ENCODE assay signal across 24 cellular contexts in the genomic region with DNA sequence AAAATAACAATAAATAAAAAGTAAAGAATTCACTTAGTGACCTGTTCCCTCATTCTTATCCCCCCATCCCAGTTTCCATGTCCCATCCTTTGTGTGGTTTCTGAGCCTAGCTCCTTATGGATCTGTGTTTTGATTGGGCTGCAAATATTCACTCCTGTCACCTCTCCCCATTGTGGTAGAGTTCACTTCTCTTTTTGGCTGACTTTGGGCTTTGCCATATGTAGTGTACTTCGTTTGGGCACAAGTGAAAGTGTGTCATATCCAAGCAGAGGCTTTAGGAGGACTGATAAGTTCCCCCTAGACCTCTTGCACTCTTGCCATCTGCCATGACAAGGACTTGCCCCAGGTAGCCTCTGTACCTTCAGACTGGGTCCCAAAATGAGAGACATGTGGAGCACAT. TPM values are rescaled to one million over a fixed set of nuclear protein-coding genes. Genes with fewer than 3 reads are reported as not detected.
DNase-seq lines count a peak whose midpoint lies in the region; ATAC-seq, FAIRE-seq and TF ChIP-seq lines count a peak whose summit lies in the region.
"Had no signal": no experiment of that assay in that cellular context is flagged by ENCODE, and none has a peak within 500 bp of the region (broad histone marks: within the 10 kb centered on the region; RNA-seq: fewer than 3 reads in every experiment).

No MANE protein-coding gene starts in this region.

- no peak for TF ChIP-seq POLR2A in NB4 (IDR thresholded peaks at IDR 0.05; ENCODE audit: extremely low read depth, insufficient read length)
- no peak for TF ChIP-seq POLR2A in GM12878 (IDR thresholded peaks at IDR 0.05; ENCODE audit: low read depth, low read length)

- no peak overlapping the region for H3K4me3 Mint-ChIP-seq in activated T-cell treated with anti-CD3 and anti-CD28 coated beads, Interleukin-2, amount 50 U/mL, for 72 hours
- H3K4me3 Mint-ChIP-seq: CD4-positive, CD25-positive, alpha-beta regulatory T cell had no signal

- H3K4me3 ChIP-seq in NB4 (ENCODE audit: low read depth, low read length) (no peak overlapping the region), GM12878 (no peak overlapping the region), small intestine (ENCODE audit: low read depth in 1 of 2, low read length in 2 of 2) (no peak overlapping the region), SK-N-SH (ENCODE audit: low read depth in 2 of 2, low read length in 1 of 2) (no peak overlapping the region)
- H3K4me3 ChIP-seq: SJCRH30 had no signal

- no peaks in the 10 kb centered on the region for H3K9me2 ChIP-seq in SK-N-SH

- FAIRE-seq in GM12878 (lab: Jason Lieb, UNC) (no peak), small intestine (lab: Jason Lieb, UNC) (no peak)

- DNase-seq in SIG-M5 treated with dmso at 0.1 percent for 504 hours (lab: John Stamatoyannopoulos, UW; ENCODE audit: unreplicated experiment) (peak; percentile 64), SIG-M5 (lab: John Stamatoyannopoulos, UW) (no peak), NB4 (ENCODE audit: low read depth) (peak; percentile 43), GM12878 (ENCODE audit: low read depth, low spot score) (no peak), small intestine (no peak), SK-N-SH (no peak)
- DNase-seq in activated T-cell treated with anti-CD3 and anti-CD28 coated beads, Interleukin-2, amount 50 U/mL, for 72 hours = no peak
- DNase-seq: CD4-positive, CD25-positive, alpha-beta regulatory T cell; COR-L47; DMS 273 treated with DMSO at 0.1 percent for 48 hours; GF-D8; NCI-H1092 treated with DMSO at 0.1 percent for 48 hours; NCI-H146; NCI-H2029 treated with DMSO at 0.1 percent for 48 hours; NCI-H2171 treated with DMSO at 0.1 percent for 48 hours; NCI-H446; NCI-H526 treated with DMSO at 0.1 percent for 48 hours; PC-3; SJCRH30; SW 1271 had no signal

- H3K36me3 ChIP-seq in GM12878 (ENCODE audit: control insufficient read depth in 2 of 2, insufficient read depth in 2 of 2, low read length in 1 of 2) (no peaks in the 10 kb centered on the region), small intestine (ENCODE audit: control insufficient read depth in 2 of 2, insufficient read depth in 2 of 2, low read length in 2 of 2) (no peaks in the 10 kb centered on the region), SK-N-SH (replicated peaks in 1 of 2; ENCODE audit: control insufficient read depth in 1 of 2, insufficient read depth in 2 of 2, low read length in 1 of 2) (no peaks in the 10 kb centered on the region)
- H3K36me3 ChIP-seq: SJCRH30 had no signal

- H3F3A ChIP-seq in SK-N-SH (replicated peaks; ENCODE audit: insufficient read depth) = no peaks in the 10 kb centered on the region

- TF ChIP-seq CTCF in NB4 (IDR thresholded peaks at IDR 0.05; ENCODE audit: low read depth, low read length) = no peak
- no peak for TF ChIP-seq CTCF in GM12878 (IDR thresholded peaks at IDR 0.05 in 2 of 3, conservative IDR thresholded peaks at IDR 0.05 in 1 of 3; ENCODE audit: control insufficient read depth in 2 of 3, extremely low read depth in 1 of 3, insufficient read depth in 1 of 3, low read depth in 3 of 3, low read length in 3 of 3)
- TF ChIP-seq CTCF in SK-N-SH (IDR thresholded peaks at IDR 0.05) = no peak

- 0% methylated on average over 1 of the region's 1 CpG for WGBS in GM12878 (ENCODE audit: insufficient coverage, insufficient replicate concordance, low lambda C conversion rate, missing lambda C conversion rate)
- WGBS in small intestine, 3 donors = 24 to 48% (median 41%) methylated on average over 1 of the region's 1 CpG
- 18% methylated on average over 1 of the region's 1 CpG for WGBS in SK-N-SH (ENCODE audit: low lambda C conversion rate)

- TF ChIP-seq RAD21 in GM12878 (IDR thresholded peaks at IDR 0.05; ENCODE audit: insufficient read depth, low read depth, low read length) (no peak), SK-N-SH (IDR thresholded peaks at IDR 0.05; ENCODE audit: low read length) (no peak)

- H3K9ac ChIP-seq in GM12878 (ENCODE audit: control insufficient read depth, insufficient read depth, low read length) (no peak overlapping the region), SK-N-SH (no peak overlapping the region)
- H3K9ac ChIP-seq: KMS-11 had no signal

- H3K27me3 ChIP-seq in GM12878 (replicated peaks in 1 of 2; ENCODE audit: control insufficient read depth in 2 of 2, insufficient read depth in 2 of 2, low read length in 1 of 2) = no peaks in the 10 kb centered on the region; a peak in 1 of 4 replicates
- H3K27me3 ChIP-seq in small intestine (ENCODE audit: control insufficient read depth in 2 of 2, insufficient read depth in 2 of 2, low read length in 2 of 2) = no peaks in the 10 kb centered on the region
- H3K27me3 ChIP-seq in SK-N-SH (ENCODE audit: insufficient read depth) = no peaks in the 10 kb centered on the region; the same call in 1 of the 2 replicates

- H4K20me1 ChIP-seq in GM12878 (ENCODE audit: control insufficient read depth, insufficient read depth) (no peaks in the 10 kb centered on the region), SK-N-SH (ENCODE audit: insufficient read depth) (no peaks in the 10 kb centered on the region)

- in situ Hi-C loops in GM12878 (cut with MboI) = no loop called here

- no peak overlapping the region for H2AFZ ChIP-seq in GM12878 (ENCODE audit: control insufficient read depth, low read depth, low read length)
- no peak overlapping the region for H2AFZ ChIP-seq in SK-N-SH (ENCODE audit: low read depth)

- peak; percentile 45 for ATAC-seq in GM12878
- no peak for ATAC-seq in GM18511 (IDR thresholded peaks at IDR 0.05; ENCODE audit: unreplicated experiment)
- no peak for ATAC-seq in activated T-cell treated with anti-CD3 and anti-CD28 coated beads, Interleukin-2, amount 50 U/mL, for 72 hours (replicated peaks in 1 of 2)
- ATAC-seq: PC-3 had no signal

- no TSS peak for BruUV-seq in GM12878 (replicated peaks; lab: Mats Ljungman, UMichigan)

- intact Hi-C loops in GM12878 (cut with micrococcal nuclease; ENCODE audit: unreplicated experiment) = no loop called here

- SMC1A ChIA-PET in GM12878 (lab: Charles Lee; ENCODE audit: uncharacterized antibody, unreplicated experiment) = no interaction called here

- no peak for TF ChIP-seq EP300 in GM12878 (IDR thresholded peaks at IDR 0.05; ENCODE audit: borderline replicate concordance in 1 of 2, control insufficient read depth in 1 of 2, low read depth in 2 of 2, low read length in 2 of 2)
- TF ChIP-seq EP300 in SK-N-SH (IDR thresholded peaks at IDR 0.05; ENCODE audit: borderline replicate concordance in 1 of 2, low read depth in 1 of 2, low read length in 1 of 2) = no peak

- no peaks in the 10 kb centered on the region for H3K79me2 ChIP-seq in GM12878 (ENCODE audit: control insufficient read depth, insufficient read depth, low read length)
- no peaks in the 10 kb centered on the region for H3K79me2 ChIP-seq in SK-N-SH (ENCODE audit: insufficient read depth)

- H3K4me1 ChIP-seq in GM12878 (ENCODE audit: control insufficient read depth, insufficient read depth, low read length) (no peaks in the 10 kb centered on the region), small intestine (ENCODE audit: control insufficient read depth in 2 of 2, insufficient read depth in 1 of 2, low read depth in 1 of 2, low read length in 1 of 2) (no peaks in the 10 kb centered on the region), SK-N-SH (ENCODE audit: control insufficient read depth in 1 of 2, insufficient read depth in 2 of 2, low read depth in 1 of 2, low read length in 1 of 2) (no peaks in the 10 kb centered on the region)
- H3K4me1 ChIP-seq: SJCRH30 had no signal

- H3K9me3 Mint-ChIP-seq in activated T-cell treated with anti-CD3 and anti-CD28 coated beads, Interleukin-2, amount 50 U/mL, for 72 hours = no peaks in the 10 kb centered on the region
- H3K9me3 Mint-ChIP-seq: CD4-positive, CD25-positive, alpha-beta regulatory T cell had no signal

- H3K27me3 Mint-ChIP-seq in activated T-cell treated with anti-CD3 and anti-CD28 coated beads, Interleukin-2, amount 50 U/mL, for 72 hours (ENCODE audit: low read depth) = peaks cover 5% of the 10 kb centered on the region

- no peak overlapping the region for H3K27ac ChIP-seq in GM12878 (ENCODE audit: control insufficient read depth, insufficient read depth)
- H3K27ac ChIP-seq in small intestine (ENCODE audit: low read depth in 1 of 2, low read length in 1 of 2) = no peak overlapping the region
- no peak overlapping the region for H3K27ac ChIP-seq in SK-N-SH (ENCODE audit: low read depth in 2 of 2, low read length in 1 of 2)
- H3K27ac ChIP-seq: 22Rv1, KMS-11, RWPE1, SJCRH30 had no signal

- no peaks in the 10 kb centered on the region for H3K4me1 Mint-ChIP-seq in activated T-cell treated with anti-CD3 and anti-CD28 coated beads, Interleukin-2, amount 50 U/mL, for 72 hours (ENCODE audit: low read depth)
- H3K4me1 Mint-ChIP-seq: CD4-positive, CD25-positive, alpha-beta regulatory T cell had no signal

- no peak overlapping the region for H3K27ac Mint-ChIP-seq in activated T-cell treated with anti-CD3 and anti-CD28 coated beads, Interleukin-2, amount 50 U/mL, for 72 hours
- H3K27ac Mint-ChIP-seq: CD4-positive, CD25-positive, alpha-beta regulatory T cell had no signal

- RAD21 ChIA-PET in GM12878 (lab: Charles Lee; ENCODE audit: unreplicated experiment) = no interaction called here

- POLR2A ChIA-PET in GM12878 (lab: Charles Lee) = no interaction called here
- POLR2A ChIA-PET in SK-N-SH (lab: Yijun Ruan, JAX) = no interaction called here

- H3K36me3 Mint-ChIP-seq in activated T-cell treated with anti-CD3 and anti-CD28 coated beads, Interleukin-2, amount 50 U/mL, for 72 hours (ENCODE audit: insufficient read depth in 2 of 2) = no peaks in the 10 kb centered on the region
- H3K36me3 Mint-ChIP-seq: CD4-positive, CD25-positive, alpha-beta regulatory T cell had no signal

- H3K4me2 ChIP-seq in GM12878 (ENCODE audit: control insufficient read depth, insufficient read depth) (no peak overlapping the region), SK-N-SH (no peak overlapping the region)
- H3K4me2 ChIP-seq: KMS-11 had no signal

- CTCF ChIA-PET in GM12878 (lab: Yijun Ruan, JAX) (no interaction called here), SK-N-SH (lab: Yijun Ruan, JAX) (no interaction called here)

- H3K9me3 ChIP-seq in GM12878 (replicated peaks; ENCODE audit: control insufficient read depth, insufficient read depth, low read length) = no peaks in the 10 kb centered on the region
- no peaks in the 10 kb centered on the region for H3K9me3 ChIP-seq in small intestine (ENCODE audit: control insufficient read depth, low read depth)
- H3K9me3 ChIP-seq in SK-N-SH = no peaks in the 10 kb centered on the region
- H3K9me3 ChIP-seq: SJCRH30 had no signal

RNA-seq across cellular contexts. Expression of a gene that starts 13.1 kb away (rescaled TPM):
- 40.7 and 40.8 TPM in 2 replicates for total RNA-seq in GM12878 (2013; cell fraction: nucleolus; rRNA removed)
- total RNA-seq in GM12878 (2014; rRNA removed) (19.6 and 22.2 TPM in 2 replicates), GM12878 (2014; rRNA removed; fragmentation: Illumina TruSeq; extraction: Trizol) (16.8 and 18.9 TPM in 2 replicates), GM12878 (2021) (15.9 and 17.1 TPM in 2 replicates)
- polyA plus RNA-seq in GM12878 (2011; ENCODE audit: low read depth) = 3.5 TPM
- polyA plus RNA-seq in GM12878 (2011; rRNA removed) (16.0 and 23.7 TPM in 2 replicates), GM12878 (2014; fragmentation: Illumina TruSeq; extraction: Trizol) (11.1 and 13.4 TPM in 2 replicates), GM12878 (2014; fragmentation: Nextera tagmentation; extraction: Ambion mirVana) (10 to 100 TPM; 24.3 to 32.7 TPM), GM12878 (2014; rRNA removed) (21.0 and 22.1 TPM in 2 replicates), GM12878 (2016; fragmentation: Nextera tagmentation; extraction: Ambion mirVana) (10 to 100 TPM; 34.5 to 35.6 TPM), small intestine (10 to 100 TPM; 23.5 to 33.7 (median 27.3) TPM), SK-N-SH (2012; rRNA removed) (17.8 and 24.2 TPM in 2 replicates)
- 39.0 and 39.3 TPM in 2 replicates for polyA plus RNA-seq in GM12878 (2011; cell fraction: cytosol; rRNA removed)
- polyA plus RNA-seq in GM12878 (2011; cell fraction: nucleus; rRNA removed) = 24.1 and 24.3 TPM in 2 replicates
- 10.1 and 10.7 TPM in 2 replicates for polyA plus RNA-seq in GM12878 (2012)
- polyA minus RNA-seq in GM12878 (2011; rRNA and poly(A)+ RNA removed) = 46.4 and 56.1 TPM in 2 replicates
- 10.9 and 13.9 TPM in 2 replicates for polyA minus RNA-seq in GM12878 (2011; cell fraction: cytosol; rRNA and poly(A)+ RNA removed)
- polyA minus RNA-seq in GM12878 (2011; cell fraction: nucleus; rRNA and poly(A)+ RNA removed) = 15.1 and 23.2 TPM in 2 replicates
- total RNA-seq in activated T-cell treated with anti-CD3 and anti-CD28 coated beads, Interleukin-2, amount 50 U/mL, for 72 hours = 10 to 100 TPM; 19.5 to 21.4 TPM
- 9.8 and 11.1 TPM in 2 replicates for polyA plus RNA-seq in SK-N-SH (2012; cell fraction: cytosol; rRNA removed)
- 15.4 and 17.0 TPM in 2 replicates for polyA plus RNA-seq in SK-N-SH (2012; cell fraction: nucleus; rRNA removed)

Comparison
In these comparisons a context has a peak if more than half of its experiments do, and no peak if none do; other contexts are left out.
1. DNase-seq: peak in SIG-M5 treated with dmso at 0.1 percent for 504 hours (single experiment) and NB4 (single experiment); none in SIG-M5 (single experiment), GM12878 (single experiment), small intestine (single experiment), activated T-cell treated with anti-CD3 and anti-CD28 coated beads, Interleukin-2, amount 50 U/mL, for 72 hours (0 of 2) and SK-N-SH (single experiment).